ENCODE assay signal across 10 cellular contexts in the genomic region with DNA sequence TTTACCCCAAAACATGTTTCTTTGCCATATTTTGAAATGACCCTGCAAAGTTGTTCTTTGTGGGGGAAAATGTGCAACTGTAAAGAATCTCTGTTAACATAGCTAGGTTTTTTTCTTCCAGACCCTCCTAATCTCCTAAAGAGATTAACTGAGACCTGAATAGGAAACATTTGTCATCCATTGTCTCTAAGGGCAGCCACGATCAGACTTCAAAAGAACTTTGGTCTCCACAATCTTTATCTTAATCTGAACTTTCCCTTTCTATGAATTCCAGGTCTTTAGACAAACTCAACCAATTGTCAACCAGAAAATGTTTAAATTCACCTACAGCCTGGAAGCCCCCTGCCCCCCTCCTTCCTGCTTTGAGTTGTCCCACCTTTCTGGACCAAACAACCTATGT. TPM values are rescaled to one million over a fixed set of nuclear protein-coding genes. Genes with fewer than 3 reads are reported as not detected.
"Had no signal": no experiment of that assay in that cellular context is flagged by ENCODE, and none has a peak within 500 bp of the region (broad histone marks: within the 10 kb centered on the region; RNA-seq: fewer than 3 reads in every experiment).

No MANE protein-coding gene starts in this region.

- H3K27ac Mint-ChIP-seq: GM23338, HFFc6, IgD-negative memory B cell had no signal

- H2AFZ ChIP-seq: GM23338 had no signal

- H3K4me3 Mint-ChIP-seq: GM23338, H9, HFFc6, IgD-negative memory B cell had no signal

- DNase-seq: H9, HFFc6, KBM-7 had no signal

- FAIRE-seq: H1, H54, HTR-8/SVneo had no signal

- H3K4me2 ChIP-seq: GM23338 had no signal

- H3K4me1 Mint-ChIP-seq: IgD-negative memory B cell had no signal

- H3K36me3 Mint-ChIP-seq: IgD-negative memory B cell had no signal

- ATAC-seq: GM23338, HCT116 had no signal

- H3K4me3 ChIP-seq: GM23338 had no signal

RNA-seq across cellular contexts. Expression of gene LGALS12, which starts 4.6 kb away (rescaled TPM):
- total RNA-seq: HFFc6, HT-29 had no signal

RNA-seq across cellular contexts. Expression of gene PLAAT5, which starts 10.3 kb away (rescaled TPM):
- total RNA-seq: HFFc6 had no signal
- polyA plus RNA-seq: IgD-negative memory B cell had no signal
